1 cellular context compared by ENCODE assay signal in genomic region chr2:235621736-235622135, GRCh38.
TF ChIP-seq lines count a peak whose summit lies in the region.

No MANE protein-coding gene starts in this region.

TF ChIP-seq in IMR-90, 13 proteins besides CTCF, POLR2A, EP300 and RAD21 (continued from another document):
- TF ChIP-seq FOS (IDR thresholded peaks at IDR 0.05; ENCODE audit: low read depth, low read length): no peak
- no peak for TF ChIP-seq MAFK (IDR thresholded peaks at IDR 0.05; ENCODE audit: low read depth, low read length)
- TF ChIP-seq MXI1 (IDR thresholded peaks at IDR 0.05; ENCODE audit: borderline replicate concordance, low read depth, low read length): no peak
- TF ChIP-seq RFX5 (IDR thresholded peaks at IDR 0.05; ENCODE audit: low read depth, low read length): no peak
- TF ChIP-seq CEBPB (IDR thresholded peaks at IDR 0.05; ENCODE audit: low read depth, low read length): no peak
- no peak for TF ChIP-seq NFE2L2 (IDR thresholded peaks at IDR 0.05; ENCODE audit: low read depth, low read length)
